ENCODE assay signal across 8 cellular contexts in the genomic region with DNA sequence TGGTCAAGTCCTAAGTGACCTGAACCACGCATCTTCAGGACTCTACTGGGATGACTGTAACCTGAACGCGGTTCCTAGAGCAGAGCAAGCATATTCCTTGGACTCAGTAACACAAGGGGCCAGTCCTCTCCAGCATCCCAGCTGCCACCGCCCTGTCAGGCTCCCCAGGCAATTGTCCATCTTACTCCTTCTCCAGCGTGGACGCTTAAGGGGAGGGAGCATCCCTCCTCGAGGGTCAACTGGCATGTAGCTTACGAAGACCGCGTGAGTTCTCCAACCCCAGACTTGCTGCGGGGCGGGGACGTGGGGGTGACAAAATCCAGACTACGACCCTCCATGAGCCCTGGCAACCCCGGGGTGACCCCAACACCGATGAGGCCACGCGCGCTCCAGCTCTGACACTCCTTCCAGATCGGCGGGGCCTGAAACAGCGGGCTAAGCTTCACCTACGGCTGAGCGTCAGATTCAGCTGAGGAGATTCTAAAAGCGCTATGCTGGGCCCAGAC. TPM values are rescaled to one million over a fixed set of nuclear protein-coding genes. Genes with fewer than 3 reads are reported as not detected.
A peak's percentile ranks its signal among the peaks of the same experiment; 100 is the strongest.
DNase-seq lines count a peak whose midpoint lies in the region; ATAC-seq and TF ChIP-seq lines count a peak whose summit lies in the region.

No MANE protein-coding gene starts in this region.

- H3K56ac ChIP-seq in H9 (ENCODE audit: insufficient read length, low read depth, low read length), result peak overlapping the region; percentile 45

- peak overlapping the region; percentile 69 for H4K5ac ChIP-seq in H9 (ENCODE audit: insufficient read length, low read depth, low read length)

- no peak overlapping the region for H4K8ac ChIP-seq in H9 (replicated peaks; ENCODE audit: insufficient read length, low read depth, low read length)

- no peak overlapping the region for H4K91ac ChIP-seq in H9 (ENCODE audit: insufficient read length, low read depth, low read length)

- H3K23ac ChIP-seq in H9 (ENCODE audit: insufficient read length, low read depth, low read length), result no peak overlapping the region

- H3K9me3 Mint-ChIP-seq in H9 (no peaks in the 10 kb centered on the region; a peak in 1 of 5 replicates), brain (peaks cover 0 to 5% (median 0%) of the 10 kb centered on the region in 5 experiments)

- H3K27me3 ChIP-seq in H9 (ENCODE audit: insufficient read depth, low read length) (no peaks in the 10 kb centered on the region), kidney epithelial cell (ENCODE audit: control insufficient read depth, insufficient read depth, low read length) (no peaks in the 10 kb centered on the region), stomach (no peaks in the 10 kb centered on the region)

- H2AK5ac ChIP-seq in H9 (ENCODE audit: insufficient read length, low read length), result no peak overlapping the region

- H3K9ac ChIP-seq in H9 (ENCODE audit: extremely low read depth, insufficient read length, low read length), result peak overlapping the region; percentile 97

- no peaks in the 10 kb centered on the region for H3K27me3 Mint-ChIP-seq in H9 (ENCODE audit: low read depth)
- H3K27me3 Mint-ChIP-seq in brain, result peaks cover 7% of the 10 kb centered on the region

- TF ChIP-seq CTCF in H9 (conservative IDR thresholded peaks at IDR 0.05), result no peak
- TF ChIP-seq CTCF in brain (conservative IDR thresholded peaks at IDR 0.05), result no peak
- TF ChIP-seq CTCF in kidney epithelial cell (IDR thresholded peaks at IDR 0.05; ENCODE audit: insufficient read depth, low read length, poor library complexity, severe bottlenecking), result no peak
- TF ChIP-seq CTCF in stomach (IDR thresholded peaks at IDR 0.05), result no peak

- no peaks in the 10 kb centered on the region for H4K20me1 ChIP-seq in H9 (ENCODE audit: control insufficient read depth, insufficient read depth, insufficient read length)

- H2AFZ ChIP-seq in H9 (ENCODE audit: low read length), result no peak overlapping the region

- H2BK15ac ChIP-seq in H9 (ENCODE audit: low read depth, low read length), result no peak overlapping the region

- H3K36me3 ChIP-seq in kidney epithelial cell (ENCODE audit: control insufficient read depth, insufficient read depth, low read length) (no peaks in the 10 kb centered on the region), stomach (peaks cover 0 to 14% (median 9%) of the 10 kb centered on the region in 4 donors)

- H3K4me2 ChIP-seq in H9 (ENCODE audit: insufficient read depth, insufficient read length, low read length), result peak overlapping the region; percentile 97

- H2BK5ac ChIP-seq in H9 (ENCODE audit: insufficient read length, low read length), result peak overlapping the region; percentile 23

- H3K4ac ChIP-seq in H9 (ENCODE audit: low read depth, low read length), result no peak overlapping the region; the same call in 1 of the 2 replicates

- no peak for TF ChIP-seq POLR2A in stomach (IDR thresholded peaks at IDR 0.05)

- peaks cover 6 to 13% (median 7%) of the 10 kb centered on the region in 3 experiments for H3K36me3 Mint-ChIP-seq in H9 (ENCODE audit: insufficient read depth in 1 of 3, low read depth in 3 of 3)
- peaks cover 12% of the 10 kb centered on the region for H3K36me3 Mint-ChIP-seq in brain

- H3K4me1 ChIP-seq in H9 (ENCODE audit: insufficient read depth, low read length) (peaks cover 6% of the 10 kb centered on the region; the same call in 1 of the 2 replicates), stomach (peaks cover 15 to 34% (median 29%) of the 10 kb centered on the region in 4 donors)

- H3K14ac ChIP-seq in H9 (ENCODE audit: insufficient read depth, low read length), result peak overlapping the region; percentile 36

- peaks cover 27 to 42% of the 10 kb centered on the region in 2 experiments for H3K4me1 Mint-ChIP-seq in H9
- H3K4me1 Mint-ChIP-seq in brain, result peaks cover 38% of the 10 kb centered on the region

- TF ChIP-seq EP300 in stomach (IDR thresholded peaks at IDR 0.05), result no peak

- peak; percentile 45 for DNase-seq in ELR (ENCODE audit: low read depth)
- DNase-seq in H9, result no peak
- peak; percentile 55 for DNase-seq in NCI-H510A (lab: John Stamatoyannopoulos, UW)
- no peak for DNase-seq in kidney epithelial cell (ENCODE audit: low read depth)
- no peak for DNase-seq in stomach
- DNase-seq in KG1 (lab: John Stamatoyannopoulos, UW), result no peak

- H3K79me1 ChIP-seq in H9 (ENCODE audit: insufficient read depth, low read depth, low read length, poor library complexity, severe bottlenecking), result no peaks in the 10 kb centered on the region

- no peaks in the 10 kb centered on the region for H3K9me3 ChIP-seq in H9 (ENCODE audit: control insufficient read depth, low read depth, low read length)
- H3K9me3 ChIP-seq in stomach, result no peaks in the 10 kb centered on the region

- no peak overlapping the region for H2BK20ac ChIP-seq in H9 (ENCODE audit: low read depth, low read length, poor library complexity, severe bottlenecking)

- peaks cover 15% of the 10 kb centered on the region for H3K79me2 ChIP-seq in H9 (ENCODE audit: insufficient read depth, low read length)

- H3K4me3 ChIP-seq in kidney epithelial cell (ENCODE audit: low read depth, low read length) (peak overlapping the region; percentile 76), stomach (peak overlapping the region; percentile 71 to 86 (median 82))

- intact Hi-C loops in stomach (cut with DNase I; ENCODE audit: low total_unique reads), result no loop called here

- peak overlapping the region; percentile 83 for H3K18ac ChIP-seq in H9 (ENCODE audit: insufficient read length, low read depth, low read length)

- no peak overlapping the region for H3T11ph ChIP-seq in H9 (ENCODE audit: low read length)

- H2BK120ac ChIP-seq in H9 (ENCODE audit: low read depth, low read length, poor library complexity, severe bottlenecking), result no peak overlapping the region

- H3K27ac ChIP-seq in H9 (ENCODE audit: insufficient read length, low read depth, low read length) (no peak overlapping the region), stomach (peak overlapping the region; percentile 82 to 92 (median 89))

- ATAC-seq in GM21447 (IDR thresholded peaks at IDR 0.05; ENCODE audit: unreplicated experiment), result no peak

- H3K4me3 Mint-ChIP-seq in H9, result peak overlapping the region; percentile 96 to 99
- peak overlapping the region; percentile 90 to 99 (median 99) for H3K4me3 Mint-ChIP-seq in brain

- WGBS in H9 (ENCODE audit: extremely low coverage, insufficient read length, low lambda C conversion rate), result no CpG with 5 or more reads among the region's 25 CpGs
- WGBS in stomach, 5 donors, result 2 to 6% (median 3%) methylated on average over 12 to 25 of the region's 25 CpGs

- no peak overlapping the region for H2BK12ac ChIP-seq in H9 (ENCODE audit: insufficient read length, low read depth, low read length)

- peaks cover 15% of the 10 kb centered on the region for H3K23me2 ChIP-seq in H9 (ENCODE audit: insufficient read length, low read depth, low read length, poor library complexity, severe bottlenecking)

- peak overlapping the region; percentile 95 to 99 (median 98) for H3K27ac Mint-ChIP-seq in H9
- H3K27ac Mint-ChIP-seq in brain, result peak overlapping the region; percentile 92 to 98 (median 97)

RNA-seq across cellular contexts. Expression of a gene that starts 0.9 kb away (rescaled TPM):
- total RNA-seq in H9 (2021) (203 and 209 TPM in 2 replicates), kidney epithelial cell (44.2 and 44.4 TPM in 2 replicates), stomach (10 to 100 TPM in 4 of 5 donors, 1 to 10 TPM in 1; 8.4 to 42.0 (median 31.9) TPM)
- polyA plus RNA-seq in brain (ENCODE audit: insufficient read depth, low read depth, low replicate concordance) (94.8 TPM), stomach (10 to 100 TPM; 13.3 to 29.7 (median 19.5) TPM)

Comparison
In these comparisons a context has a peak if more than half of its experiments do, and no peak if none do; other contexts are left out.
1. DNase-seq: peak in ELR (single experiment) and NCI-H510A (single experiment); none in H9 (single experiment), kidney epithelial cell (single experiment), stomach (single experiment) and KG1 (single experiment).